ENCODE assay signal across 8 cellular contexts in genomic region chr20:64063389-64064144, GRCh38. TPM values are rescaled to one million over a fixed set of nuclear protein-coding genes. Genes with fewer than 3 reads are reported as not detected.
DNase-seq lines count a peak whose midpoint lies in the region; ATAC-seq and TF ChIP-seq lines count a peak whose summit lies in the region.

No MANE protein-coding gene starts in this region.

- in situ Hi-C loops in mammary epithelial cell (cut with MboI; ENCODE audit: low sequenced_read_pairs in 2 of 2), result no loop called here

- peaks cover 11% of the 10 kb centered on the region for H3K79me1 ChIP-seq in mesenchymal stem cell (replicated peaks; ENCODE audit: low read length, poor library complexity, severe bottlenecking)

- peak overlapping the region; percentile 95 for H3K4me3 Mint-ChIP-seq in type B pancreatic cell

- H4K91ac ChIP-seq in mesenchymal stem cell (ENCODE audit: low read length), result peak overlapping the region; percentile 89

- H3K4me2 ChIP-seq in mammary epithelial cell (ENCODE audit: insufficient read depth, low read depth, low read length) (peak overlapping the region; percentile 98), mesenchymal stem cell (ENCODE audit: low read length, poor library complexity, severe bottlenecking) (peak overlapping the region; percentile 92)

- peak overlapping the region; percentile 93 to 95 for H3K18ac ChIP-seq in mesenchymal stem cell (ENCODE audit: low read depth in 1 of 2, low read length in 2 of 2)

- H3K36me3 ChIP-seq in MG63, result peaks cover 6% of the 10 kb centered on the region
- H3K36me3 ChIP-seq in mammary epithelial cell (ENCODE audit: insufficient read depth, low read length), result no peaks in the 10 kb centered on the region
- peaks cover 0 to 13% of the 10 kb centered on the region in 2 experiments for H3K36me3 ChIP-seq in mesenchymal stem cell (ENCODE audit: control insufficient read depth in 1 of 2, insufficient read depth in 2 of 2, low read depth in 1 of 2, low read length in 2 of 2)

- H3K4me3 ChIP-seq in MG63 (peak overlapping the region; percentile 93), mammary epithelial cell (replicated peaks in 1 of 3; ENCODE audit: insufficient read depth in 1 of 3, low read depth in 2 of 3, low read length in 3 of 3) (peak overlapping the region; percentile 81 to 92 (median 91)), mesenchymal stem cell (ENCODE audit: insufficient read depth in 1 of 2, low read depth in 1 of 2, low read length in 2 of 2) (peak overlapping the region; percentile 86 to 91)

- H3K4ac ChIP-seq in mesenchymal stem cell (ENCODE audit: low read depth in 1 of 2, low read length in 2 of 2), result peak overlapping the region; percentile 92 to 98

- H3K27me3 ChIP-seq in MG63, result no peaks in the 10 kb centered on the region
- no peaks in the 10 kb centered on the region for H3K27me3 ChIP-seq in mammary epithelial cell (ENCODE audit: insufficient read depth, low read length)
- peaks cover 0 to 7% of the 10 kb centered on the region in 2 experiments for H3K27me3 ChIP-seq in mesenchymal stem cell (ENCODE audit: control insufficient read depth in 1 of 2, insufficient read depth in 1 of 2, low read length in 2 of 2)

- H4K8ac ChIP-seq in mesenchymal stem cell (ENCODE audit: low read length), result peak overlapping the region; percentile 88

- H3K4me1 Mint-ChIP-seq in type B pancreatic cell (ENCODE audit: unreplicated experiment), result peaks cover 21% of the 10 kb centered on the region

- H3K36me3 Mint-ChIP-seq in type B pancreatic cell, result no peaks in the 10 kb centered on the region

- peak overlapping the region; percentile 48 for H3K27ac ChIP-seq in mammary epithelial cell (ENCODE audit: insufficient read depth, low read depth, low read length)
- peak overlapping the region; percentile 21 for H3K27ac ChIP-seq in mesenchymal stem cell (ENCODE audit: low read length, poor library complexity, severe bottlenecking)

- WGBS in mammary epithelial cell (ENCODE audit: low coverage, missing lambda C conversion rate), result 2% methylated on average over 10 of the region's 51 CpGs
- 3% methylated on average over 48 of the region's 51 CpGs for WGBS in mesenchymal stem cell

- CTCF ChIA-PET in mammary epithelial cell (lab: Charles Lee; ENCODE audit: low non-redundant PET), result no interaction called here

- H2BK15ac ChIP-seq in mesenchymal stem cell (ENCODE audit: low read depth, poor library complexity, severe bottlenecking), result peak overlapping the region; percentile 71

- ATAC-seq in HG02759 (IDR thresholded peaks at IDR 0.05; ENCODE audit: unreplicated experiment), result no peak
- ATAC-seq in activated CD4-positive, CD25-positive, alpha-beta regulatory T cell treated with anti-CD3 and anti-CD28 coated beads, Interleukin-2, amount 50 U/mL, for 24 hours, result no peak

- dilution Hi-C loops in mammary epithelial cell (cut with HindIII; ENCODE audit: low sequenced_read_pairs), result no loop called here

- H3K23ac ChIP-seq in mesenchymal stem cell (ENCODE audit: low read length in 2 of 2), result peak overlapping the region; percentile 10 to 96

- TF ChIP-seq CTCF in mammary epithelial cell (conservative IDR thresholded peaks at IDR 0.05 in 1 of 2, IDR thresholded peaks at IDR 0.05 in 1 of 2; ENCODE audit: extremely low read depth in 1 of 2, insufficient read depth in 1 of 2, low read depth in 1 of 2, low read length in 2 of 2) (no peak), type B pancreatic cell (conservative IDR thresholded peaks at IDR 0.05) (no peak)

- intact Hi-C loops in mammary epithelial cell (cut with micrococcal nuclease), result loop anchor here (2.0 to 5.0 kb wide), 2 partner anchors 83 to 106 kb away; partner anchors contain the start of genes PRPF6 and UCKL1

- H3K14ac ChIP-seq in mesenchymal stem cell (ENCODE audit: low read length in 2 of 2), result peak overlapping the region in 1 of 2 experiments; percentile 68

- no peaks in the 10 kb centered on the region for H3K9me3 Mint-ChIP-seq in type B pancreatic cell

- no peaks in the 10 kb centered on the region for H4K20me1 ChIP-seq in mammary epithelial cell (ENCODE audit: insufficient read depth, low read length)

- TSS peak; percentile 60 for BruUV-seq in mammary epithelial cell (replicated peaks; lab: Mats Ljungman, UMichigan)

- peaks cover 48% of the 10 kb centered on the region for H3K4me1 ChIP-seq in mammary epithelial cell (ENCODE audit: insufficient read depth, low read length)
- peaks cover 43% of the 10 kb centered on the region for H3K4me1 ChIP-seq in mesenchymal stem cell (ENCODE audit: control insufficient read depth, insufficient read depth, low read depth, low read length)

- peak overlapping the region; percentile 75 for H3K27ac Mint-ChIP-seq in type B pancreatic cell

- no peak overlapping the region for H2BK5ac ChIP-seq in mesenchymal stem cell (ENCODE audit: low read depth, low read length, poor library complexity, severe bottlenecking)

- no peak overlapping the region for H2BK12ac ChIP-seq in mesenchymal stem cell (ENCODE audit: low read length in 2 of 2)

- H3K9me3 ChIP-seq in MG63 (no peaks in the 10 kb centered on the region), mammary epithelial cell (replicated peaks; ENCODE audit: insufficient read depth, low read length) (no peaks in the 10 kb centered on the region), mesenchymal stem cell (ENCODE audit: control insufficient read depth, low read length) (no peaks in the 10 kb centered on the region)

- H3K79me2 ChIP-seq in mammary epithelial cell (ENCODE audit: insufficient read depth, low read length), result peaks cover 12% of the 10 kb centered on the region

- H3K27me3 Mint-ChIP-seq in type B pancreatic cell, result peaks cover 3% of the 10 kb centered on the region

- H2AFZ ChIP-seq in mammary epithelial cell (ENCODE audit: low read depth, low read length) (peak overlapping the region; percentile 81), mesenchymal stem cell (ENCODE audit: low read depth, low read length) (peak overlapping the region; percentile 32)

- H3K9ac ChIP-seq in mammary epithelial cell (ENCODE audit: insufficient read depth, low read length) (peak overlapping the region; percentile 61), mesenchymal stem cell (ENCODE audit: low read length) (peak overlapping the region; percentile 91)

- peak overlapping the region; percentile 71 for H2BK120ac ChIP-seq in mesenchymal stem cell (ENCODE audit: low read depth, low read length)

- H2AK5ac ChIP-seq in mesenchymal stem cell (ENCODE audit: low read length, severe bottlenecking), result peak overlapping the region; percentile 62

- DNase-seq in EL, result peak; percentile 37
- peak; percentile 48 for DNase-seq in MG63
- no peak for DNase-seq in mammary epithelial cell
- DNase-seq in mesenchymal stem cell, result no peak
- DNase-seq in type B pancreatic cell (ENCODE audit: extremely low spot score, unreplicated experiment), result no peak
- DNase-seq in HCEC 1CT, result no peak

RNA-seq across cellular contexts. Expression of gene TCEA2, which starts 0.6 kb away (rescaled TPM):
- 37.8 and 48.0 TPM in 2 replicates for total RNA-seq in MG63 (2014; rRNA removed; shearing (Covaris generic); ENCODE audit: low replicate concordance)
- total RNA-seq in mammary epithelial cell (10 to 100 TPM; 15.7 to 37.9 TPM), type B pancreatic cell (ENCODE audit: low replicate concordance) (33.4 and 73.3 TPM in 2 replicates)
- 15.6 TPM for polyA plus RNA-seq in mammary epithelial cell
- 26.4 TPM for polyA minus RNA-seq in mammary epithelial cell
- 57.9 TPM for polyA plus RNA-seq in mesenchymal stem cell (2013, experiment 1 of 2)
- 60.9 TPM for polyA plus RNA-seq in mesenchymal stem cell (2013, experiment 2 of 2)

RNA-seq across cellular contexts. Expression of gene SOX18, which starts 14.1 kb away (rescaled TPM):
- 0.22 and 0.92 TPM in 2 replicates for total RNA-seq in MG63 (2014; rRNA removed; shearing (Covaris generic); ENCODE audit: low replicate concordance)
- total RNA-seq in mammary epithelial cell, result under 1 TPM in 1 of 2 donors, not detected in 1; 0.16 TPM
- polyA plus RNA-seq in mammary epithelial cell, result not detected
- polyA minus RNA-seq in mammary epithelial cell, result not detected
- 0.33 TPM for polyA plus RNA-seq in mesenchymal stem cell (2013, experiment 1 of 2)
- 0.27 TPM for polyA plus RNA-seq in mesenchymal stem cell (2013, experiment 2 of 2)
- 0.72 and 1.2 TPM in 2 replicates for total RNA-seq in type B pancreatic cell (ENCODE audit: low replicate concordance)

RNA-seq across cellular contexts. Expression of gene RGS19, which starts 15.8 kb away (rescaled TPM):
- total RNA-seq in MG63 (2014; rRNA removed; shearing (Covaris generic); ENCODE audit: low replicate concordance), result 20.2 and 40.9 TPM in 2 replicates
- total RNA-seq in mammary epithelial cell (10 to 100 TPM in 1 of 2 donors, 1 to 10 TPM in 1; 9.5 to 15.9 TPM), type B pancreatic cell (ENCODE audit: low replicate concordance) (8.4 and 9.5 TPM in 2 replicates)
- polyA plus RNA-seq in mammary epithelial cell, result 13.9 TPM
- polyA minus RNA-seq in mammary epithelial cell, result 8.8 TPM
- 11.6 TPM for polyA plus RNA-seq in mesenchymal stem cell (2013, experiment 1 of 2)
- polyA plus RNA-seq in mesenchymal stem cell (2013, experiment 2 of 2), result 13.4 TPM

RNA-seq across cellular contexts. Expression of gene OPRL1, which starts 16.3 kb away (rescaled TPM):
- total RNA-seq in MG63 (2014; rRNA removed; shearing (Covaris generic); ENCODE audit: low replicate concordance), result 1.2 and 3.9 TPM in 2 replicates
- under 1 TPM; 0.38 to 0.50 TPM for total RNA-seq in mammary epithelial cell
- 0.24 TPM for polyA plus RNA-seq in mammary epithelial cell
- polyA minus RNA-seq in mammary epithelial cell, result 0.21 TPM
- 0.54 TPM for polyA plus RNA-seq in mesenchymal stem cell (2013, experiment 1 of 2)
- polyA plus RNA-seq in mesenchymal stem cell (2013, experiment 2 of 2), result 0.40 TPM
- total RNA-seq in type B pancreatic cell (ENCODE audit: low replicate concordance), result 0.50 and 1.9 TPM in 2 replicates

RNA-seq across cellular contexts. Expression of gene LKAAEAR1, which starts 20.6 kb away (rescaled TPM):
- 5.0 and 9.9 TPM in 2 replicates for total RNA-seq in MG63 (2014; rRNA removed; shearing (Covaris generic); ENCODE audit: low replicate concordance)
- total RNA-seq in mammary epithelial cell (under 1 TPM in 1 of 2 donors, not detected in 1; 0.33 TPM), type B pancreatic cell (ENCODE audit: low replicate concordance) (not detected in 2 replicates)
- 0.15 TPM for polyA plus RNA-seq in mammary epithelial cell
- polyA minus RNA-seq in mammary epithelial cell, result not detected
- polyA plus RNA-seq in mesenchymal stem cell (2013, experiment 1 of 2), result 0.08 TPM
- polyA plus RNA-seq in mesenchymal stem cell (2013, experiment 2 of 2), result not detected

Comparison
In these comparisons a context has a peak if more than half of its experiments do, and no peak if none do; other contexts are left out.
1. DNase-seq: peak in EL (single experiment) and MG63 (single experiment); none in mammary epithelial cell (single experiment), mesenchymal stem cell (single experiment), type B pancreatic cell (single experiment) and HCEC 1CT (single experiment).
2. Peak in every context shown above with its lines, with median percentiles within 50 percentile points of each other: H3K4me3 ChIP-seq.